In the genomic region with DNA sequence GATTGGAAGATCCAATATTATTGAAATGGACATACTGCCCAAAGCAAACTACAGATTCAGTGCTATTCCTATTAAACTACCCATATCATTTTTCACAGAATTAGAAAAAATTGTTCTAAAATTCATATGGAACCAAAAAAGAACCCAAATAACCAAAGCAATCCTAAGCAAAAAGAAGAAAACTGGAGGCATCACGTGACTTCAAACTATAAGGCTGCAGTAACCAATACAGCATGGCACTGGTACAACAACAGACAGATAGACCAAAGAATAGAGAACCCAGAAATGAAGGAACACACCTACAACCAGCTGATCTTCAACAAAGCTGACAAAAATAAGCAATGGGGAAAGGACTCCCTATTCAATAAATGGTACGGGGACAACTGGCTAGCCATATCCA, we compare ENCODE assay signal across 11 cellular contexts.
"Had no signal": no experiment of that assay in that cellular context is flagged by ENCODE, and none has a peak within 500 bp of the region (broad histone marks: within the 10 kb centered on the region; RNA-seq: fewer than 3 reads in every experiment).

No MANE protein-coding gene starts in this region.

- H3K9ac ChIP-seq: GM23248 had no signal

- FAIRE-seq: H1, H54 had no signal

- H3K36me3 ChIP-seq: HAP-1 had no signal

- H2AFZ ChIP-seq: GM23248, GM23338 had no signal

- ATAC-seq: GM23338, HCT116 had no signal

- H3K4me1 ChIP-seq: HAP-1 had no signal

- H3K9me3 ChIP-seq: HAP-1 had no signal

- H3K27ac ChIP-seq: GM23248 had no signal

- H3K4me2 ChIP-seq: GM23338 had no signal

- DNase-seq: GM23248, GOT3, H7, H9, HCEC 1CT, HFFc6 had no signal

- H3K4me3 ChIP-seq: GM23248, GM23338, HAP-1 had no signal
